In genomic region chr4:185657191-185657590, GRCh38 we compare ENCODE assay signal across 14 cellular contexts.
DNase-seq lines count a peak whose midpoint lies in the region; ATAC-seq and TF ChIP-seq lines count a peak whose summit lies in the region.
"Had no signal": no experiment of that assay in that cellular context is flagged by ENCODE, and none has a peak within 500 bp of the region (broad histone marks: within the 10 kb centered on the region; RNA-seq: fewer than 3 reads in every experiment).

No MANE protein-coding gene starts in this region.

- TF ChIP-seq POLR2A in gastroesophageal sphincter (IDR thresholded peaks at IDR 0.05), result no peak

- H3K27ac Mint-ChIP-seq in neural crest cell (ENCODE audit: unreplicated experiment), result peak overlapping the region; percentile 32
- H3K27ac Mint-ChIP-seq in T-helper 2 cell treated with Interferon-gamma antibody and Interleukin-4, amounts not matched to agents 5 μg/mL and 100 μg/mL, for 36 hours, result no peak overlapping the region
- H3K27ac Mint-ChIP-seq: activated naive CD4-positive, alpha-beta T cell treated with anti-CD3 and anti-CD28 coated beads, Interleukin-2, amount 10 ng/mL, durations not matched to agents 7 days and 5 days had no signal

- H3K4me3 ChIP-seq in gastroesophageal sphincter (peak overlapping the region; percentile 39 to 55), foreskin fibroblast (ENCODE audit: low read depth in 1 of 2, low read length in 2 of 2) (no peak overlapping the region)
- H3K4me3 ChIP-seq: left lung had no signal

- no peaks in the 10 kb centered on the region for H3K27me3 ChIP-seq in gastroesophageal sphincter
- H3K27me3 ChIP-seq: left lung had no signal

- no peaks in the 10 kb centered on the region for H3K27me3 Mint-ChIP-seq in neural crest cell (ENCODE audit: low read depth)
- peaks cover 5% of the 10 kb centered on the region for H3K27me3 Mint-ChIP-seq in T-helper 2 cell treated with Interferon-gamma antibody and Interleukin-4, amounts not matched to agents 5 μg/mL and 100 μg/mL, for 36 hours (ENCODE audit: low read depth)

- no peak for TF ChIP-seq EP300 in gastroesophageal sphincter (IDR thresholded peaks at IDR 0.05)

- peak; percentile 59 for ATAC-seq in gastroesophageal sphincter
- ATAC-seq: Panc1 had no signal

- H3K4me1 Mint-ChIP-seq in neural crest cell, result peaks cover 32% of the 10 kb centered on the region
- H3K4me1 Mint-ChIP-seq in T-helper 2 cell treated with Interferon-gamma antibody and Interleukin-4, amounts not matched to agents 5 μg/mL and 100 μg/mL, for 36 hours (ENCODE audit: low read depth), result no peaks in the 10 kb centered on the region
- H3K4me1 Mint-ChIP-seq: activated naive CD4-positive, alpha-beta T cell treated with anti-CD3 and anti-CD28 coated beads, Interleukin-2, amount 10 ng/mL, durations not matched to agents 7 days and 5 days had no signal

- H3K4me1 ChIP-seq in gastroesophageal sphincter, result peaks cover 0 to 16% (median 0%) of the 10 kb centered on the region in 3 donors
- H3K4me1 ChIP-seq: left lung had no signal

- DNase-seq in neural crest cell (ENCODE audit: low read depth, low spot score) (no peak), foreskin fibroblast (no peak), T-helper 9 cell (no peak), NCI-H2196 (lab: John Stamatoyannopoulos, UW; ENCODE audit: unreplicated experiment) (no peak)
- no peak for DNase-seq in T-helper 2 cell treated with Interferon-gamma antibody and Interleukin-4, amounts not matched to agents 5 μg/mL and 100 μg/mL, for 36 hours (ENCODE audit: low spot score)
- DNase-seq: activated naive CD4-positive, alpha-beta T cell treated with anti-CD3 and anti-CD28 coated beads, Interleukin-2, amount 10 ng/mL, durations not matched to agents 7 days and 5 days; NCI-H1092; stimulated activated CD4-positive, alpha-beta T cell treated with anti-CD3 and anti-CD28 coated beads, Interleukin-4, amount 100 ng/mL, for 24 hours; stimulated activated naive CD4-positive, alpha-beta T cell treated with Interleukin-2 at 50 U/mL for 16 hours had no signal

- WGBS in gastroesophageal sphincter (ENCODE audit: low coverage in 1 of 2), 2 donors, result 70 to 84% methylated on average over 6 to 13 of the region's 14 CpGs

- H3K9me3 Mint-ChIP-seq in neural crest cell, result no peaks in the 10 kb centered on the region
- no peaks in the 10 kb centered on the region for H3K9me3 Mint-ChIP-seq in T-helper 2 cell treated with Interferon-gamma antibody and Interleukin-4, amounts not matched to agents 5 μg/mL and 100 μg/mL, for 36 hours
- H3K9me3 Mint-ChIP-seq: activated naive CD4-positive, alpha-beta T cell treated with anti-CD3 and anti-CD28 coated beads, Interleukin-2, amount 10 ng/mL, durations not matched to agents 7 days and 5 days had no signal

- peak overlapping the region; percentile 50 for H3K27ac ChIP-seq in angular gyrus (ENCODE audit: low read depth, low read length)
- H3K27ac ChIP-seq in gastroesophageal sphincter, result peak overlapping the region; percentile 51 to 83 (median 78)
- peak overlapping the region; percentile 25 for H3K27ac ChIP-seq in temporal lobe (ENCODE audit: low read depth, low read length)
- H3K27ac ChIP-seq: left lung had no signal

- peaks cover 0 to 15% of the 10 kb centered on the region in 2 donors for H3K36me3 ChIP-seq in gastroesophageal sphincter

- TF ChIP-seq CTCF in gastroesophageal sphincter (IDR thresholded peaks at IDR 0.05) (no peak), neural crest cell (conservative IDR thresholded peaks at IDR 0.05) (no peak), foreskin fibroblast (IDR thresholded peaks at IDR 0.05; ENCODE audit: low read depth, low read length) (no peak)

- H3K9me3 ChIP-seq in gastroesophageal sphincter, result no peaks in the 10 kb centered on the region
- H3K9me3 ChIP-seq: left lung had no signal

- peaks cover 4% of the 10 kb centered on the region for H3K36me3 Mint-ChIP-seq in neural crest cell (ENCODE audit: low read depth)
- no peaks in the 10 kb centered on the region for H3K36me3 Mint-ChIP-seq in T-helper 2 cell treated with Interferon-gamma antibody and Interleukin-4, amounts not matched to agents 5 μg/mL and 100 μg/mL, for 36 hours (ENCODE audit: low read depth)
- H3K36me3 Mint-ChIP-seq: activated naive CD4-positive, alpha-beta T cell treated with anti-CD3 and anti-CD28 coated beads, Interleukin-2, amount 10 ng/mL, durations not matched to agents 7 days and 5 days had no signal

- peak overlapping the region; percentile 5 for H3K4me3 Mint-ChIP-seq in neural crest cell
- no peak overlapping the region for H3K4me3 Mint-ChIP-seq in T-helper 2 cell treated with Interferon-gamma antibody and Interleukin-4, amounts not matched to agents 5 μg/mL and 100 μg/mL, for 36 hours
- H3K4me3 Mint-ChIP-seq: activated naive CD4-positive, alpha-beta T cell treated with anti-CD3 and anti-CD28 coated beads, Interleukin-2, amount 10 ng/mL, durations not matched to agents 7 days and 5 days had no signal

Comparison
In these comparisons a context has a peak if more than half of its experiments do, and no peak if none do; other contexts are left out.
1. H3K27ac ChIP-seq: peak in every context shown above with its lines; median percentile 78 in gastroesophageal sphincter; 50 in angular gyrus; 25 in temporal lobe.
2. H3K4me3 ChIP-seq: peak in gastroesophageal sphincter (2 of 2); none in foreskin fibroblast (0 of 2).